In the genomic region with DNA sequence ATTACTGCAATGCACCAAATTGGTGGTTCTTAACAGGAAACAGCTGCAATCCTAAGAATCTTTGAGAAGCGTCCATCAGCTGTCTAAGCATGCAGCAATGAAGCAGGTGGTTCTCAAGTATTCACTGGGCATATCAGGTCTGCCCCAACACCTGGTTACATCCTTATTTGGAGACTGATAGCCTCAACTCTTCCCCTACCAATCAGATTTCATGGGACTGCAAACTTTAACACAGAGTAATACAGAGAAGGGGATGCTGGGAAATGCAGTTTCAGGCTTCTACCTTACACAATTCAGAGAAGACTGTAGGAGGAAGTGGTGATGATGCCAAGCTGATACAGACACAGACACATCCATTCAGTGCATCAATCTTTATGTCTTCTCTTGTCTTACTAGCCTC, we compare ENCODE assay signal across 1 cellular context.
TF ChIP-seq lines count a peak whose summit lies in the region.

No MANE protein-coding gene starts in this region.

TF ChIP-seq in HepG2, 621 proteins besides CTCF, POLR2A, EP300 and RAD21 (continued from another document):
- TF ChIP-seq ZNF766 (CRISPR knock-in tag; IDR thresholded peaks at IDR 0.05; ENCODE audit: borderline replicate concordance) (no peak), ZNF333 (CRISPR knock-in tag; IDR thresholded peaks at IDR 0.05; ENCODE audit: borderline replicate concordance) (no peak), ZNF44 (CRISPR knock-in tag; IDR thresholded peaks at IDR 0.05) (no peak), ZNF232 (CRISPR knock-in tag; IDR thresholded peaks at IDR 0.05; ENCODE audit: borderline replicate concordance) (no peak), ZNF546 (CRISPR knock-in tag; conservative IDR thresholded peaks at IDR 0.05) (no peak), MZF1 (CRISPR knock-in tag; IDR thresholded peaks at IDR 0.05; ENCODE audit: borderline replicate concordance) (no peak), ZKSCAN1 (IDR thresholded peaks at IDR 0.05; ENCODE audit: low read length) (no peak), MYC (CRISPR knock-in tag; IDR thresholded peaks at IDR 0.05; ENCODE audit: borderline replicate concordance) (no peak), ZBTB40 (IDR thresholded peaks at IDR 0.05) (no peak), ZBTB40 (CRISPR knock-in tag; IDR thresholded peaks at IDR 0.05) (no peak), PHF5A (CRISPR knock-in tag; IDR thresholded peaks at IDR 0.05; ENCODE audit: low read depth, unreplicated experiment) (no peak), CERS6 (CRISPR knock-in tag; IDR thresholded peaks at IDR 0.05) (no peak)
